10 cellular contexts compared by ENCODE assay signal in the genomic region with DNA sequence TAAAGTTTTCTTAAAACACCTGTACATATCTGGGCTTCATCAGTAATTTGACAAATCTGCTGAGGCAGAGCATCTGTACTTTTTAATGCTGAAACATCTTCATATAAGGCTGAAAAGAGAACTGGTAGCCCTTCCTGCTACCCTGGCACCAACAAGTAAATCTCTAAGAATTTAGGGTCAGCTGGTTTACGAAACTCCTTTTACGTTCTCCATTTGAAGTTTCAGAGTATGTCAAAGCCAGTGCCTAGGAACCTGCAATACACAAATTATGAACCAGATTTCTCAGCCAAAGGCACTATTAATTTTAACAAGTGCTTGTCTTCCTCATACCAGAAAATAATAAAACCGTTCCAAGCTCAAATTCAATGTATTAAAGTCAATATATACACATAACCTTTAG. TPM values are rescaled to one million over a fixed set of nuclear protein-coding genes. Genes with fewer than 3 reads are reported as not detected.
DNase-seq lines count a peak whose midpoint lies in the region; ATAC-seq and TF ChIP-seq lines count a peak whose summit lies in the region.
"Had no signal": no experiment of that assay in that cellular context is flagged by ENCODE, and none has a peak within 500 bp of the region (broad histone marks: within the 10 kb centered on the region; RNA-seq: fewer than 3 reads in every experiment).

No MANE protein-coding gene starts in this region.

- H3K4me3 ChIP-seq in ACC112 (ENCODE audit: low read depth, low read length) = peak overlapping the region; percentile 96
- peak overlapping the region; percentile 91 for H3K4me3 ChIP-seq in LNCaP clone FGC (ENCODE audit: low read depth, low read length)
- H3K4me3 ChIP-seq in duodenal mucosa (ENCODE audit: low read depth in 1 of 2, low read length in 2 of 2) = peak overlapping the region; percentile 46 to 93

- DNase-seq in LNCaP clone FGC (ENCODE audit: low read depth) = no peak
- no peak for DNase-seq in natural killer cell treated with Interleukin-12 subunit alpha and Interleukin-12 subunit beta and Interleukin-15 and Interleukin-18, amount 100 ng/mL, for 72 hours (ENCODE audit: low spot score)
- no peak for DNase-seq in GM13977 (ENCODE audit: low spot score)
- DNase-seq in hypothalamus (lab: John Stamatoyannopoulos, UW) = no peak
- no peak for DNase-seq in NCI-H748 treated with DMSO at 0.1 percent for 48 hours (lab: John Stamatoyannopoulos, UW)
- DNase-seq: activated CD4-positive, alpha-beta T cell treated with anti-CD3 and anti-CD28 coated beads, Interleukin-2, amount 50 U/mL, for 4 hours; NCI-H2029 had no signal

- no peaks in the 10 kb centered on the region for H3K27me3 ChIP-seq in ACC112 (ENCODE audit: insufficient read depth, low read length)
- no peaks in the 10 kb centered on the region for H3K27me3 ChIP-seq in duodenal mucosa (ENCODE audit: control insufficient read depth in 1 of 2, insufficient read depth in 2 of 2, low read length in 2 of 2)

- H3K36me3 Mint-ChIP-seq in natural killer cell treated with Interleukin-12 subunit alpha and Interleukin-12 subunit beta and Interleukin-15 and Interleukin-18, amount 100 ng/mL, for 72 hours = peaks cover 38% of the 10 kb centered on the region

- H3K27ac Mint-ChIP-seq in natural killer cell treated with Interleukin-12 subunit alpha and Interleukin-12 subunit beta and Interleukin-15 and Interleukin-18, amount 100 ng/mL, for 72 hours = peak overlapping the region in 1 of 2 donors; percentile 51

- H3K79me2 ChIP-seq in ACC112 (ENCODE audit: control insufficient read depth, insufficient read depth, low read length, unreplicated experiment) = peaks cover 87% of the 10 kb centered on the region

- H3K9ac ChIP-seq in duodenal mucosa (ENCODE audit: low read depth in 1 of 2, low read length in 2 of 2) = peak overlapping the region in 1 of 2 donors; percentile 97

- H3K4me1 ChIP-seq in ACC112 (ENCODE audit: control insufficient read depth, insufficient read depth, low read length, unreplicated experiment) = peaks cover 49% of the 10 kb centered on the region
- H3K4me1 ChIP-seq in duodenal mucosa (ENCODE audit: control insufficient read depth in 1 of 2, insufficient read depth in 2 of 2, low read length in 2 of 2) = peaks cover 49 to 57% of the 10 kb centered on the region in 2 donors

- no peak for TF ChIP-seq CTCF in LNCaP clone FGC (IDR thresholded peaks at IDR 0.05; ENCODE audit: control insufficient read depth, extremely low read depth, insufficient read depth)
- no peak for TF ChIP-seq CTCF in GM13977 (IDR thresholded peaks at IDR 0.05; ENCODE audit: extremely low read depth, insufficient read depth, missing control alignments)

- peak overlapping the region; percentile 86 for H3K4me3 Mint-ChIP-seq in natural killer cell treated with Interleukin-12 subunit alpha and Interleukin-12 subunit beta and Interleukin-15 and Interleukin-18, amount 100 ng/mL, for 72 hours

- in situ Hi-C loops in GM13977 (cut with MboI; ENCODE audit: low pct_unique_long_range_greater_than_20kb, low sequenced_read_pairs, unreplicated experiment) = loop anchor here (10.0 kb wide), 1 partner anchor 84 kb away; no protein-coding TSS in a partner anchor

- H3K9me3 ChIP-seq in duodenal mucosa (ENCODE audit: control insufficient read depth in 1 of 2, low read length in 2 of 2) = no peaks in the 10 kb centered on the region

- ATAC-seq in natural killer cell treated with Interleukin-12 subunit alpha and Interleukin-12 subunit beta and Interleukin-15 and Interleukin-18, amount 100 ng/mL, for 72 hours = no peak
- ATAC-seq in HG02884 (IDR thresholded peaks at IDR 0.05; ENCODE audit: unreplicated experiment) = no peak

- peaks cover 48 to 71% of the 10 kb centered on the region in 2 donors for H3K4me1 Mint-ChIP-seq in natural killer cell treated with Interleukin-12 subunit alpha and Interleukin-12 subunit beta and Interleukin-15 and Interleukin-18, amount 100 ng/mL, for 72 hours (ENCODE audit: low read depth in 2 of 2)

- no peaks in the 10 kb centered on the region for H3K9me3 Mint-ChIP-seq in natural killer cell treated with Interleukin-12 subunit alpha and Interleukin-12 subunit beta and Interleukin-15 and Interleukin-18, amount 100 ng/mL, for 72 hours

- H3K36me3 ChIP-seq in ACC112 (ENCODE audit: insufficient read depth, low read length) (peaks cover 45% of the 10 kb centered on the region), duodenal mucosa (ENCODE audit: control insufficient read depth in 1 of 2, insufficient read depth in 2 of 2, low read length in 2 of 2) (peaks cover 19 to 40% of the 10 kb centered on the region in 2 donors)

- no peaks in the 10 kb centered on the region for H3K27me3 Mint-ChIP-seq in natural killer cell treated with Interleukin-12 subunit alpha and Interleukin-12 subunit beta and Interleukin-15 and Interleukin-18, amount 100 ng/mL, for 72 hours

- H3K27ac ChIP-seq in ACC112 (ENCODE audit: low read depth, low read length) (0 out of 2 replicates have a peak overlapping the region, but pooled peaks have one; percentile 100), duodenal mucosa (ENCODE audit: low read depth, low read length) (no peak overlapping the region)

- H2AFZ ChIP-seq in ACC112 (ENCODE audit: low read length, unreplicated experiment) = no peak overlapping the region

RNA-seq across cellular contexts. Expression of gene ZFAND5, which starts 3.8 kb away (rescaled TPM):
- total RNA-seq in natural killer cell treated with Interleukin-12 subunit alpha and Interleukin-12 subunit beta and Interleukin-15 and Interleukin-18, amount 100 ng/mL, for 72 hours = 100 to 1,000 TPM; 102 to 115 TPM
